Comparison of ENCODE assay signal across 8 cellular contexts in the genomic region with DNA sequence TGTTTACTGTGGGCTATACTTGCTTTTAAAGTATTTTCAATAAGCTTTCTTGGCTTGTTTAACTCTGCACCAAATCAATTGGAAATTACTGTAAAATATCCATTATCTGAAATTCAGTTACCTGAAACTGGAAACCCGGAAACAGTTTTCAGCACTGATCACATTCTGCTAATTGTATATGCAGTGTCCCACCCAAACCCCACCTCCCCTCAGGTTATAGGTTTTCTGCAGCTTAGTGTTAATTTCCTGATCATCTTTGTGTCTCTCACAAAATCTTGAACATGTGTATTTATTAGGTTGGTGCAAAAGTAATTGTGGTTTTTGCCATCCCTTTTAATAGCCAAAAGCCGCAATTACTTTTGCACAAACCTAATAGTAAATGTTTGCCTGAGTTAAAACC. TPM values are rescaled to one million over a fixed set of nuclear protein-coding genes. Genes with fewer than 3 reads are reported as not detected.
DNase-seq lines count a peak whose midpoint lies in the region; ATAC-seq and TF ChIP-seq lines count a peak whose summit lies in the region.

No MANE protein-coding gene starts in this region.

- H4K91ac ChIP-seq in mesenchymal stem cell (ENCODE audit: low read length): no peak overlapping the region

- no peak overlapping the region for H2BK120ac ChIP-seq in mesenchymal stem cell (ENCODE audit: low read depth, low read length)

- intact Hi-C loops in left cardiac atrium (cut with DNase I) (loop anchor here in 1 of 2 donors (10.0 kb wide), 1 partner anchor 69 kb away; a partner anchor contains a TSS), head of caudate nucleus (cut with DNase I) (loop anchor here (5.0 kb wide), 1 partner anchor 71 kb away; a partner anchor contains a TSS)

- no peak overlapping the region for H2BK5ac ChIP-seq in mesenchymal stem cell (ENCODE audit: low read depth, low read length, poor library complexity, severe bottlenecking)

- H3K9me3 ChIP-seq in cardiac muscle cell (ENCODE audit: low read depth): no peaks in the 10 kb centered on the region
- no peaks in the 10 kb centered on the region for H3K9me3 ChIP-seq in mesenchymal stem cell (ENCODE audit: control insufficient read depth, low read length)
- no peaks in the 10 kb centered on the region for H3K9me3 ChIP-seq in upper lobe of left lung

- no peak for TF ChIP-seq POLR2A in upper lobe of left lung (IDR thresholded peaks at IDR 0.05)

- ATAC-seq in left cardiac atrium (no peak), upper lobe of left lung (ENCODE audit: low FRiP score in 2 of 2) (no peak)

- TF ChIP-seq CTCF in cardiac muscle cell (IDR thresholded peaks at IDR 0.05; ENCODE audit: low read depth, low read length): no peak
- no peak for TF ChIP-seq CTCF in astrocyte of the cerebellum (IDR thresholded peaks at IDR 0.05; ENCODE audit: low read depth, low read length, missing control alignments)
- no peak for TF ChIP-seq CTCF in upper lobe of left lung (IDR thresholded peaks at IDR 0.05)

- H3K79me1 ChIP-seq in mesenchymal stem cell (replicated peaks; ENCODE audit: low read length, poor library complexity, severe bottlenecking): peaks cover 5% of the 10 kb centered on the region

- no peak overlapping the region for H3K14ac ChIP-seq in mesenchymal stem cell (ENCODE audit: low read length in 2 of 2)

- peak overlapping the region; percentile 97 for H3K4me3 ChIP-seq in cardiac muscle cell
- H3K4me3 ChIP-seq in astrocyte of the cerebellum (ENCODE audit: low read depth, low read length): peak overlapping the region; percentile 95
- H3K4me3 ChIP-seq in mesenchymal stem cell (ENCODE audit: insufficient read depth in 1 of 2, low read depth in 1 of 2, low read length in 2 of 2): peak overlapping the region in 1 of 2 experiments; percentile 93
- H3K4me3 ChIP-seq in upper lobe of left lung: peak overlapping the region; percentile 65 to 76 (median 72)

- WGBS in mesenchymal stem cell: 57% methylated on average over 2 of the region's 2 CpGs
- 43 to 48% methylated on average over 2 of the region's 2 CpGs for WGBS in upper lobe of left lung, 2 donors

- H3K23ac ChIP-seq in mesenchymal stem cell (ENCODE audit: low read length in 2 of 2): peak overlapping the region in 1 of 2 experiments; percentile 7

- H3K27me3 ChIP-seq in cardiac muscle cell (no peaks in the 10 kb centered on the region), mesenchymal stem cell (ENCODE audit: control insufficient read depth in 1 of 2, insufficient read depth in 1 of 2, low read length in 2 of 2) (no peaks in the 10 kb centered on the region), upper lobe of left lung (no peaks in the 10 kb centered on the region)

- no peak overlapping the region for H3K18ac ChIP-seq in mesenchymal stem cell (ENCODE audit: low read depth in 1 of 2, low read length in 2 of 2)

- H3K9ac ChIP-seq in mesenchymal stem cell (ENCODE audit: low read length): peak overlapping the region; percentile 95

- in situ Hi-C loops in astrocyte of the cerebellum (cut with HindIII; ENCODE audit: low sequenced_read_pairs): no loop called here

- H3K4ac ChIP-seq in mesenchymal stem cell (ENCODE audit: low read depth in 1 of 2, low read length in 2 of 2): no peak overlapping the region

- DNase-seq in cardiac muscle cell (ENCODE audit: low read depth in 1 of 2, low spot score in 1 of 2) (no peak), left cardiac atrium (no peak), astrocyte of the cerebellum (ENCODE audit: low read depth) (no peak), mesenchymal stem cell (no peak), upper lobe of left lung (no peak), midbrain (lab: John Stamatoyannopoulos, UW) (no peak), head of caudate nucleus (no peak), HK-2 (ENCODE audit: unreplicated experiment) (no peak)

- H3K4me1 ChIP-seq in cardiac muscle cell (ENCODE audit: low read depth): peaks cover 14% of the 10 kb centered on the region
- H3K4me1 ChIP-seq in mesenchymal stem cell (ENCODE audit: control insufficient read depth, insufficient read depth, low read depth, low read length): peaks cover 3% of the 10 kb centered on the region
- H3K4me1 ChIP-seq in upper lobe of left lung: peaks cover 0 to 29% (median 21%) of the 10 kb centered on the region in 4 donors

- H3K4me2 ChIP-seq in mesenchymal stem cell (ENCODE audit: low read length, poor library complexity, severe bottlenecking): peak overlapping the region; percentile 90

- H3K36me3 ChIP-seq in cardiac muscle cell (no peaks in the 10 kb centered on the region), mesenchymal stem cell (ENCODE audit: control insufficient read depth in 1 of 2, insufficient read depth in 2 of 2, low read depth in 1 of 2, low read length in 2 of 2) (peaks cover 0 to 3% of the 10 kb centered on the region in 2 experiments), upper lobe of left lung (no peaks in the 10 kb centered on the region)

- no peak overlapping the region for H4K8ac ChIP-seq in mesenchymal stem cell (ENCODE audit: low read length)

- no peak overlapping the region for H2AK5ac ChIP-seq in mesenchymal stem cell (ENCODE audit: low read length, severe bottlenecking)

- TF ChIP-seq EP300 in upper lobe of left lung (IDR thresholded peaks at IDR 0.05): no peak

- no peak overlapping the region for H2BK12ac ChIP-seq in mesenchymal stem cell (ENCODE audit: low read length in 2 of 2)

- no peak overlapping the region for H2AFZ ChIP-seq in mesenchymal stem cell (ENCODE audit: low read depth, low read length)

- H2BK15ac ChIP-seq in mesenchymal stem cell (ENCODE audit: low read depth, poor library complexity, severe bottlenecking): no peak overlapping the region

- H3K27ac ChIP-seq in cardiac muscle cell: peak overlapping the region; percentile 92
- H3K27ac ChIP-seq in mesenchymal stem cell (ENCODE audit: low read length, poor library complexity, severe bottlenecking): no peak overlapping the region
- H3K27ac ChIP-seq in upper lobe of left lung: peak overlapping the region; percentile 83 to 96 (median 92)

RNA-seq across cellular contexts. Expression of a gene that starts 1.3 kb away (rescaled TPM):
- 26.9 and 31.0 TPM in 2 replicates for total RNA-seq in cardiac muscle cell
- 49.3 and 64.6 TPM in 2 replicates for polyA plus RNA-seq in cardiac muscle cell
- 10 to 100 TPM; 37.3 to 52.6 TPM for total RNA-seq in left cardiac atrium
- 51.4 TPM for polyA plus RNA-seq in mesenchymal stem cell (2013, experiment 1 of 2)
- 53.4 TPM for polyA plus RNA-seq in mesenchymal stem cell (2013, experiment 2 of 2)
- total RNA-seq in upper lobe of left lung: 100 to 1,000 TPM in 1 of 6 donors, 10 to 100 TPM in 5; 48.4 to 105 (median 93.3) TPM
